Comparison of ENCODE assay signal across 8 cellular contexts in genomic region chr1:95232646-95233320, GRCh38. TPM values are rescaled to one million over a fixed set of nuclear protein-coding genes. Genes with fewer than 3 reads are reported as not detected.
DNase-seq lines count a peak whose midpoint lies in the region; ATAC-seq, FAIRE-seq and TF ChIP-seq lines count a peak whose summit lies in the region.

No MANE protein-coding gene starts in this region.

- H3K4me3 ChIP-seq in HUES6 (ENCODE audit: low read depth, low read length), result peak overlapping the region; percentile 99
- H3K4me3 ChIP-seq in kidney (ENCODE audit: low read length in 2 of 2), result peak overlapping the region; percentile 76 to 92

- peaks cover 51% of the 10 kb centered on the region for H3K4me1 Mint-ChIP-seq in brain
- peaks cover 21% of the 10 kb centered on the region for H3K4me1 Mint-ChIP-seq in stimulated activated effector memory CD8-positive, alpha-beta T cell treated with anti-CD3 and anti-CD28 coated beads, Interleukin-12 subunit alpha, Interleukin-12 subunit beta, amount 100 ng/mL, for 72 hours

- H3K36me3 ChIP-seq in HUES6 (ENCODE audit: control insufficient read depth, insufficient read depth, low read length), result peaks cover 3% of the 10 kb centered on the region; the same call in 1 of the 2 replicates
- no peaks in the 10 kb centered on the region for H3K36me3 ChIP-seq in kidney (ENCODE audit: control insufficient read depth in 1 of 2, insufficient read depth in 2 of 2, low read length in 2 of 2)

- peak overlapping the region in 3 of 5 experiments; percentile 90 to 97 (median 92) for H3K27ac Mint-ChIP-seq in brain
- peak overlapping the region; percentile 91 for H3K27ac Mint-ChIP-seq in stimulated activated effector memory CD8-positive, alpha-beta T cell treated with anti-CD3 and anti-CD28 coated beads, Interleukin-12 subunit alpha, Interleukin-12 subunit beta, amount 100 ng/mL, for 72 hours

- H3K9ac ChIP-seq in HUES6 (ENCODE audit: low read length) (peak overlapping the region; percentile 81), kidney (ENCODE audit: low read length in 2 of 2) (peak overlapping the region; percentile 35 to 96)

- ATAC-seq in stimulated activated effector memory CD8-positive, alpha-beta T cell treated with anti-CD3 and anti-CD28 coated beads, Interleukin-12 subunit alpha, Interleukin-12 subunit beta, amount 100 ng/mL, for 72 hours, result no peak
- no peak for ATAC-seq in GM19455 (IDR thresholded peaks at IDR 0.05; ENCODE audit: unreplicated experiment)
- no peak for ATAC-seq in HG03097 (IDR thresholded peaks at IDR 0.05; ENCODE audit: low FRiP score, unreplicated experiment)

- no peaks in the 10 kb centered on the region for H3K27me3 ChIP-seq in HUES6 (ENCODE audit: control insufficient read depth, insufficient read depth, low read length)

- intact Hi-C loops in kidney (cut with DNase I), result no loop called here

- no peak overlapping the region for H3K27ac ChIP-seq in HUES6 (ENCODE audit: low read depth, low read length)
- H3K27ac ChIP-seq in kidney (ENCODE audit: low read depth in 2 of 2, low read length in 2 of 2), result peak overlapping the region in 1 of 2 donors; percentile 94

- no peak for FAIRE-seq in kidney (lab: Jason Lieb, UNC)

- DNase-seq in kidney, result no peak
- DNase-seq in stimulated activated effector memory CD8-positive, alpha-beta T cell treated with anti-CD3 and anti-CD28 coated beads, Interleukin-12 subunit alpha, Interleukin-12 subunit beta, amount 100 ng/mL, for 72 hours (ENCODE audit: low spot score in 2 of 2), result no peak
- no peak for DNase-seq in COR-L47 (lab: John Stamatoyannopoulos, UW)
- DNase-seq in NCI-H2171 treated with DMSO at 0.1 percent for 48 hours (lab: John Stamatoyannopoulos, UW), result no peak

- TF ChIP-seq CTCF in brain (conservative IDR thresholded peaks at IDR 0.05) (no peak), kidney (IDR thresholded peaks at IDR 0.05; ENCODE audit: borderline replicate concordance, extremely low read depth, insufficient read depth) (no peak)

- peaks cover 14% of the 10 kb centered on the region for H3K36me3 Mint-ChIP-seq in brain
- no peaks in the 10 kb centered on the region for H3K36me3 Mint-ChIP-seq in stimulated activated effector memory CD8-positive, alpha-beta T cell treated with anti-CD3 and anti-CD28 coated beads, Interleukin-12 subunit alpha, Interleukin-12 subunit beta, amount 100 ng/mL, for 72 hours

- H3K9me3 ChIP-seq in HUES6 (ENCODE audit: control insufficient read depth, insufficient read depth, low read depth, low read length) (no peaks in the 10 kb centered on the region), kidney (ENCODE audit: control insufficient read depth in 1 of 2, low read length in 2 of 2) (no peaks in the 10 kb centered on the region)

- peaks cover 23% of the 10 kb centered on the region for H3K4me1 ChIP-seq in HUES6 (ENCODE audit: control insufficient read depth, insufficient read depth, low read length)
- peaks cover 0 to 2% of the 10 kb centered on the region in 2 donors for H3K4me1 ChIP-seq in kidney (ENCODE audit: control insufficient read depth in 1 of 2, insufficient read depth in 1 of 2, low read depth in 1 of 2, low read length in 2 of 2)

- H3K4me3 Mint-ChIP-seq in brain, result peak overlapping the region; percentile 88 to 96 (median 91)
- peak overlapping the region; percentile 85 for H3K4me3 Mint-ChIP-seq in stimulated activated effector memory CD8-positive, alpha-beta T cell treated with anti-CD3 and anti-CD28 coated beads, Interleukin-12 subunit alpha, Interleukin-12 subunit beta, amount 100 ng/mL, for 72 hours

- H3K27me3 Mint-ChIP-seq in brain, result no peaks in the 10 kb centered on the region

- no peaks in the 10 kb centered on the region for H3K9me3 Mint-ChIP-seq in brain
- no peaks in the 10 kb centered on the region for H3K9me3 Mint-ChIP-seq in stimulated activated effector memory CD8-positive, alpha-beta T cell treated with anti-CD3 and anti-CD28 coated beads, Interleukin-12 subunit alpha, Interleukin-12 subunit beta, amount 100 ng/mL, for 72 hours

RNA-seq across cellular contexts. Expression of gene RWDD3, which starts 1.2 kb away (rescaled TPM):
- polyA plus RNA-seq in brain (ENCODE audit: insufficient read depth, low read depth, low replicate concordance) (2.5 TPM), kidney (ENCODE audit: insufficient read depth, low read depth, low replicate concordance) (19.7 TPM)
- 18.0 TPM for total RNA-seq in kidney
